ENCODE assay signal across 13 cellular contexts in genomic region chr20:63691711-63692435, GRCh38. TPM values are rescaled to one million over a fixed set of nuclear protein-coding genes. Genes with fewer than 3 reads are reported as not detected.
DNase-seq lines count a peak whose midpoint lies in the region; ATAC-seq and TF ChIP-seq lines count a peak whose summit lies in the region.
"Had no signal": no experiment of that assay in that cellular context is flagged by ENCODE, and none has a peak within 500 bp of the region (broad histone marks: within the 10 kb centered on the region; RNA-seq: fewer than 3 reads in every experiment).

No MANE protein-coding gene starts in this region.

- no peak overlapping the region for H2BK5ac ChIP-seq in H9 (ENCODE audit: insufficient read length, low read length)

- H3K36me3 Mint-ChIP-seq in H9 (ENCODE audit: insufficient read depth in 1 of 3, low read depth in 3 of 3) (peaks cover 14 to 20% (median 17%) of the 10 kb centered on the region in 3 experiments; a peak in 6 of 7 replicates), WTC11 (peaks cover 14% of the 10 kb centered on the region), nephron progenitor cell (ENCODE audit: low read depth) (peaks cover 5% of the 10 kb centered on the region)

- H3K9me3 ChIP-seq in H9 (ENCODE audit: control insufficient read depth, low read depth, low read length) (no peaks in the 10 kb centered on the region), thyroid gland (no peaks in the 10 kb centered on the region)

- H3K14ac ChIP-seq in H9 (ENCODE audit: insufficient read depth, low read length): no peak overlapping the region

- no peak overlapping the region for H3K27ac ChIP-seq in H9 (ENCODE audit: insufficient read length, low read depth, low read length)
- H3K27ac ChIP-seq in thyroid gland: no peak overlapping the region

- H3K4me3 ChIP-seq in thyroid gland (replicated peaks in 1 of 3): no peak overlapping the region
- H3K4me3 ChIP-seq: SK-N-MC had no signal

- peaks cover 3 to 5% of the 10 kb centered on the region in 2 experiments; a peak in 3 of 5 replicates for H3K9me3 Mint-ChIP-seq in H9
- no peaks in the 10 kb centered on the region for H3K9me3 Mint-ChIP-seq in WTC11
- peaks cover 3% of the 10 kb centered on the region for H3K9me3 Mint-ChIP-seq in nephron progenitor cell

- CTCF ChIA-PET in WTC11 (lab: Charles Lee): no interaction called here

- intact Hi-C loops in thyroid gland (cut with DNase I): no loop called here

- DNase-seq in H9 (no peak), WTC11 (ENCODE audit: low spot score) (no peak), nephron progenitor cell (no peak), NCI-H128 (lab: John Stamatoyannopoulos, UW; ENCODE audit: unreplicated experiment) (no peak), thyroid gland (no peak)
- DNase-seq: islet precursor cell; NCI-H1436; NCI-H526 treated with DMSO at 0.1 percent for 48 hours; nucleus accumbens; stimulated activated naive CD4-positive, alpha-beta T cell had no signal

- no peak overlapping the region for H3K18ac ChIP-seq in H9 (ENCODE audit: insufficient read length, low read depth, low read length)

- H3K27me3 ChIP-seq in H9 (ENCODE audit: insufficient read depth, low read length): no peaks in the 10 kb centered on the region
- no peaks in the 10 kb centered on the region for H3K27me3 ChIP-seq in thyroid gland

- H4K91ac ChIP-seq in H9 (ENCODE audit: insufficient read length, low read depth, low read length): no peak overlapping the region

- H2BK15ac ChIP-seq in H9 (ENCODE audit: low read depth, low read length): no peak overlapping the region

- H3K27ac Mint-ChIP-seq in H9: peak overlapping the region in 2 of 3 experiments; percentile 60 to 88; a peak in 3 of 7 replicates
- H3K27ac Mint-ChIP-seq in WTC11: peak overlapping the region; percentile 84; the same call in 1 of the 2 replicates
- peak overlapping the region; percentile 25 for H3K27ac Mint-ChIP-seq in nephron progenitor cell
- H3K27ac Mint-ChIP-seq: activated CD4-positive, alpha-beta T cell treated with anti-CD3 and anti-CD28 coated beads for 36 hours had no signal

- H2AFZ ChIP-seq in H9 (ENCODE audit: low read length): no peak overlapping the region

- H3K4me3 Mint-ChIP-seq in H9 (no peak overlapping the region), WTC11 (no peak overlapping the region), nephron progenitor cell (no peak overlapping the region)
- H3K4me3 Mint-ChIP-seq: activated CD4-positive, alpha-beta T cell treated with anti-CD3 and anti-CD28 coated beads for 36 hours had no signal

- H3K56ac ChIP-seq in H9 (ENCODE audit: insufficient read length, low read depth, low read length): no peak overlapping the region

- H3K9ac ChIP-seq in H9 (ENCODE audit: extremely low read depth, insufficient read length, low read length): no peak overlapping the region

- no peak overlapping the region for H2AK5ac ChIP-seq in H9 (ENCODE audit: insufficient read length, low read length)

- no peak overlapping the region for H4K8ac ChIP-seq in H9 (replicated peaks; ENCODE audit: insufficient read length, low read depth, low read length)

- H3K4me1 ChIP-seq in H9 (ENCODE audit: insufficient read depth, low read length) (no peaks in the 10 kb centered on the region), thyroid gland (peaks cover 10 to 19% of the 10 kb centered on the region in 2 donors)

- no peak overlapping the region for H3K23ac ChIP-seq in H9 (ENCODE audit: insufficient read length, low read depth, low read length)

- no peak overlapping the region for H3K4me2 ChIP-seq in H9 (ENCODE audit: insufficient read depth, insufficient read length, low read length)

- no peak overlapping the region for H2BK120ac ChIP-seq in H9 (ENCODE audit: low read depth, low read length, poor library complexity, severe bottlenecking)

- ATAC-seq in WTC11 (no peak), GM18511 (IDR thresholded peaks at IDR 0.05; ENCODE audit: unreplicated experiment) (no peak)
- ATAC-seq: activated CD4-positive, alpha-beta T cell treated with anti-CD3 and anti-CD28 coated beads for 36 hours had no signal

- no peak for TF ChIP-seq CTCF in H9 (conservative IDR thresholded peaks at IDR 0.05)
- no peak for TF ChIP-seq CTCF in WTC11 (IDR thresholded peaks at IDR 0.05)
- TF ChIP-seq CTCF in nephron progenitor cell (IDR thresholded peaks at IDR 0.05): no peak
- no peak for TF ChIP-seq CTCF in thyroid gland (IDR thresholded peaks at IDR 0.05)

- H3K23me2 ChIP-seq in H9 (ENCODE audit: insufficient read length, low read depth, low read length, poor library complexity, severe bottlenecking): peaks cover 4% of the 10 kb centered on the region

- H3T11ph ChIP-seq in H9 (ENCODE audit: low read length): no peak overlapping the region

- no peak for TF ChIP-seq POLR2A in thyroid gland (IDR thresholded peaks at IDR 0.05)

- POLR2A ChIA-PET in WTC11 (lab: Charles Lee): no interaction called here

- H4K5ac ChIP-seq in H9 (ENCODE audit: insufficient read length, low read depth, low read length): no peak overlapping the region

- H3K36me3 ChIP-seq in thyroid gland: peaks cover 8 to 9% of the 10 kb centered on the region in 2 donors

- no peaks in the 10 kb centered on the region for H4K20me1 ChIP-seq in H9 (ENCODE audit: control insufficient read depth, insufficient read depth, insufficient read length)

- no peak overlapping the region for H2BK12ac ChIP-seq in H9 (ENCODE audit: insufficient read length, low read depth, low read length)

- H3K4me1 Mint-ChIP-seq in H9 (peaks cover 2 to 4% of the 10 kb centered on the region in 2 experiments), WTC11 (peaks cover 3% of the 10 kb centered on the region), nephron progenitor cell (peaks cover 9% of the 10 kb centered on the region)

- H3K4ac ChIP-seq in H9 (ENCODE audit: low read depth, low read length): no peak overlapping the region

- H2BK20ac ChIP-seq in H9 (ENCODE audit: low read depth, low read length, poor library complexity, severe bottlenecking): no peak overlapping the region

- no CpG with 5 or more reads among the region's 21 CpGs for WGBS in H9 (ENCODE audit: extremely low coverage, insufficient read length, low lambda C conversion rate)
- WGBS in thyroid gland, 2 donors: 86 to 90% methylated on average over 8 to 13 of the region's 21 CpGs

- no peaks in the 10 kb centered on the region for H3K79me2 ChIP-seq in H9 (ENCODE audit: insufficient read depth, low read length)

- no peaks in the 10 kb centered on the region for H3K79me1 ChIP-seq in H9 (ENCODE audit: insufficient read depth, low read depth, low read length, poor library complexity, severe bottlenecking)

- peaks cover 3% of the 10 kb centered on the region for H3K27me3 Mint-ChIP-seq in H9 (ENCODE audit: low read depth)
- H3K27me3 Mint-ChIP-seq in WTC11 (ENCODE audit: low read depth): peaks cover 3% of the 10 kb centered on the region; the same call in 1 of the 2 replicates
- no peaks in the 10 kb centered on the region for H3K27me3 Mint-ChIP-seq in nephron progenitor cell (ENCODE audit: low read depth, poor library complexity)
- H3K27me3 Mint-ChIP-seq: activated CD4-positive, alpha-beta T cell treated with anti-CD3 and anti-CD28 coated beads for 36 hours had no signal

TF ChIP-seq in WTC11, 78 proteins besides CTCF, POLR2A, EP300 and RAD21 (continues in another document):
- TF ChIP-seq ZNF138 (CRISPR knock-in tag; conservative IDR thresholded peaks at IDR 0.05): no peak
- TF ChIP-seq, protein P1, sequence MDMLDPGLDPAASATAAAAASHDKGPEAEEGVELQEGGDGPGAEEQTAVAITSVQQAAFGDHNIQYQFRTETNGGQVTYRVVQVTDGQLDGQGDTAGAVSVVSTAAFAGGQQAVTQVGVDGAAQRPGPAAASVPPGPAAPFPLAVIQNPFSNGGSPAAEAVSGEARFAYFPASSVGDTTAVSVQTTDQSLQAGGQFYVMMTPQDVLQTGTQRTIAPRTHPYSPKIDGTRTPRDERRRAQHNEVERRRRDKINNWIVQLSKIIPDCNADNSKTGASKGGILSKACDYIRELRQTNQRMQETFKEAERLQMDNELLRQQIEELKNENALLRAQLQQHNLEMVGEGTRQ (CRISPR knock-in tag; IDR thresholded peaks at IDR 0.05): no peak
- TF ChIP-seq MLX (CRISPR knock-in tag; IDR thresholded peaks at IDR 0.05): no peak
- TF ChIP-seq FOXP1 (CRISPR knock-in tag; IDR thresholded peaks at IDR 0.05; ENCODE audit: borderline replicate concordance): no peak
- TF ChIP-seq ZNF232 (CRISPR knock-in tag; IDR thresholded peaks at IDR 0.05): no peak
- no peak for TF ChIP-seq ZBTB21 (CRISPR knock-in tag; IDR thresholded peaks at IDR 0.05; ENCODE audit: borderline replicate concordance)
- TF ChIP-seq ZNF423 (CRISPR knock-in tag; IDR thresholded peaks at IDR 0.05): no peak
- TF ChIP-seq ZNF396 (CRISPR knock-in tag; IDR thresholded peaks at IDR 0.05; ENCODE audit: borderline replicate concordance): no peak
- TF ChIP-seq NR2C2 (CRISPR knock-in tag; IDR thresholded peaks at IDR 0.05): no peak
- TF ChIP-seq IRF1 (CRISPR knock-in tag; IDR thresholded peaks at IDR 0.05): no peak
- no peak for TF ChIP-seq CBFB (CRISPR knock-in tag; IDR thresholded peaks at IDR 0.05; ENCODE audit: low read depth)
- no peak for TF ChIP-seq SMAD3 (CRISPR knock-in tag; IDR thresholded peaks at IDR 0.05; ENCODE audit: borderline replicate concordance)

RNA-seq across cellular contexts. Expression of gene TNFRSF6B, which starts 4.6 kb away (rescaled TPM):
- total RNA-seq in H9 (2021) (0.86 TPM in 1 of 2 replicates, not detected in the other), WTC11 (2021) (not detected in 3 replicates), thyroid gland (10 to 100 TPM in 2 of 4 donors, 1 to 10 TPM in 2; 6.7 to 15.5 (median 10.5) TPM)

RNA-seq across cellular contexts. Expression of gene ARFRP1, which starts 15.9 kb away (rescaled TPM):
- total RNA-seq in H9 (2021) (39.5 and 42.7 TPM in 2 replicates), WTC11 (2021) (24.3 to 30.2 TPM (median 27.4 TPM) in 3 replicates), thyroid gland (10 to 100 TPM; 43.6 to 52.1 (median 46.7) TPM)

RNA-seq across cellular contexts. Expression of gene ZGPAT, which starts 16.0 kb away (rescaled TPM):
- total RNA-seq in H9 (2021) (25.5 and 27.6 TPM in 2 replicates), WTC11 (2021) (28.3 to 31.0 TPM (median 30.4 TPM) in 3 replicates), thyroid gland (10 to 100 TPM; 27.7 to 36.3 (median 30.0) TPM)

RNA-seq across cellular contexts. Expression of gene RTEL1, which starts 33.8 kb away (rescaled TPM):
- 33.4 and 36.5 TPM in 2 replicates for total RNA-seq in H9 (2021)
- 39.3 to 44.9 TPM (median 40.5 TPM) in 3 replicates for total RNA-seq in WTC11 (2021)
- 10 to 100 TPM; 14.1 to 87.4 (median 54.2) TPM for total RNA-seq in thyroid gland

RNA-seq across cellular contexts. Expression of gene STMN3, which starts 38.6 kb away (rescaled TPM):
- total RNA-seq in H9 (2021): 54.0 and 58.4 TPM in 2 replicates
- 53.0 to 65.6 TPM (median 53.4 TPM) in 3 replicates for total RNA-seq in WTC11 (2021)
- 10 to 100 TPM; 53.7 to 84.0 (median 66.1) TPM for total RNA-seq in thyroid gland

Comparison
In these comparisons a context has a peak if more than half of its experiments do, and no peak if none do; other contexts are left out.
1. H3K27ac Mint-ChIP-seq: peak in every context shown above with its lines; median percentile 84 in WTC11; 74 in H9; 25 in nephron progenitor cell.